Comparison of ENCODE assay signal across 16 cellular contexts in genomic region chr1:27148591-27148990, GRCh38. TPM values are rescaled to one million over a fixed set of nuclear protein-coding genes. Genes with fewer than 3 reads are reported as not detected.
A peak's percentile ranks its signal among the peaks of the same experiment; 100 is the strongest.
DNase-seq lines count a peak whose midpoint lies in the region; ATAC-seq, FAIRE-seq and TF ChIP-seq lines count a peak whose summit lies in the region.
"Had no signal": no experiment of that assay in that cellular context is flagged by ENCODE, and none has a peak within 500 bp of the region (broad histone marks: within the 10 kb centered on the region; RNA-seq: fewer than 3 reads in every experiment).

No MANE protein-coding gene starts in this region.

- H3K9me3 Mint-ChIP-seq in natural killer cell (no peaks in the 10 kb centered on the region), memory B cell (no peaks in the 10 kb centered on the region)
- no peaks in the 10 kb centered on the region for H3K9me3 Mint-ChIP-seq in natural killer cell treated with Interleukin-12 subunit alpha and Interleukin-12 subunit beta and Interleukin-15 and Interleukin-18, amount 100 ng/mL, for 72 hours
- H3K9me3 Mint-ChIP-seq: activated naive CD4-positive, alpha-beta T cell treated with anti-CD3 and anti-CD28 coated beads, Interleukin-2, amount 50 U/mL, for 24 hours; central memory CD8-positive, alpha-beta T cell had no signal

- peak overlapping the region; percentile 61 for H3K4me2 ChIP-seq in OCI-LY1 (ENCODE audit: low read length)
- H3K4me2 ChIP-seq: smooth muscle cell had no signal

- no peaks in the 10 kb centered on the region for H3K27me3 Mint-ChIP-seq in natural killer cell (ENCODE audit: low read depth in 2 of 2)
- no peaks in the 10 kb centered on the region for H3K27me3 Mint-ChIP-seq in natural killer cell treated with Interleukin-12 subunit alpha and Interleukin-12 subunit beta and Interleukin-15 and Interleukin-18, amount 100 ng/mL, for 72 hours
- H3K27me3 Mint-ChIP-seq in memory B cell = no peaks in the 10 kb centered on the region
- H3K27me3 Mint-ChIP-seq: activated naive CD4-positive, alpha-beta T cell treated with anti-CD3 and anti-CD28 coated beads, Interleukin-2, amount 50 U/mL, for 24 hours; central memory CD8-positive, alpha-beta T cell had no signal

- H3K4me3 ChIP-seq in OCI-LY1 (ENCODE audit: low read depth, low read length, poor library complexity, severe bottlenecking) = peak overlapping the region; percentile 29
- H3K4me3 ChIP-seq: smooth muscle cell had no signal

- ATAC-seq in natural killer cell (no peak), memory B cell (ENCODE audit: low read depth) (peak; percentile 35), GM21825 (IDR thresholded peaks at IDR 0.05; ENCODE audit: unreplicated experiment) (no peak)
- ATAC-seq in natural killer cell treated with Interleukin-12 subunit alpha and Interleukin-12 subunit beta and Interleukin-15 and Interleukin-18, amount 100 ng/mL, for 72 hours = no peak
- ATAC-seq: HCT116; stimulated activated naive CD8-positive, alpha-beta T cell treated with anti-CD3 and anti-CD28 coated beads, Interleukin-15, Interleukin-2, amounts not matched to agents 100 U/mL and 50 U/mL, for 24 hours had no signal

- H3K4me3 Mint-ChIP-seq in natural killer cell = no peak overlapping the region
- H3K4me3 Mint-ChIP-seq in natural killer cell treated with Interleukin-12 subunit alpha and Interleukin-12 subunit beta and Interleukin-15 and Interleukin-18, amount 100 ng/mL, for 72 hours = no peak overlapping the region
- no peak overlapping the region for H3K4me3 Mint-ChIP-seq in memory B cell
- H3K4me3 Mint-ChIP-seq: activated naive CD4-positive, alpha-beta T cell treated with anti-CD3 and anti-CD28 coated beads, Interleukin-2, amount 50 U/mL, for 24 hours; central memory CD8-positive, alpha-beta T cell had no signal

- H3K27me3 ChIP-seq in OCI-LY1 (ENCODE audit: insufficient read depth, low read length) = no peaks in the 10 kb centered on the region

- H3K36me3 ChIP-seq in OCI-LY1 (ENCODE audit: insufficient read depth, low read length) = no peaks in the 10 kb centered on the region; the same call in 1 of the 2 replicates

- H3K36me3 Mint-ChIP-seq in natural killer cell = no peaks in the 10 kb centered on the region
- H3K36me3 Mint-ChIP-seq in natural killer cell treated with Interleukin-12 subunit alpha and Interleukin-12 subunit beta and Interleukin-15 and Interleukin-18, amount 100 ng/mL, for 72 hours = no peaks in the 10 kb centered on the region
- peaks cover 4% of the 10 kb centered on the region for H3K36me3 Mint-ChIP-seq in memory B cell

- peak overlapping the region; percentile 96 for H3K27ac ChIP-seq in OCI-LY1 (ENCODE audit: low read depth, low read length, poor library complexity, severe bottlenecking)

- H3K9me3 ChIP-seq in OCI-LY1 (ENCODE audit: low read length) = no peaks in the 10 kb centered on the region

- H3K4me1 Mint-ChIP-seq in natural killer cell = peaks cover 42 to 52% of the 10 kb centered on the region in 2 donors
- peaks cover 34 to 51% of the 10 kb centered on the region in 2 donors for H3K4me1 Mint-ChIP-seq in natural killer cell treated with Interleukin-12 subunit alpha and Interleukin-12 subunit beta and Interleukin-15 and Interleukin-18, amount 100 ng/mL, for 72 hours (ENCODE audit: low read depth in 2 of 2)
- peaks cover 44% of the 10 kb centered on the region for H3K4me1 Mint-ChIP-seq in memory B cell

- no peak for FAIRE-seq in RCC 7860 (lab: Jason Lieb, UNC)

- intact Hi-C loops in natural killer cell (cut with micrococcal nuclease) = no loop called here

- no peaks in the 10 kb centered on the region for H3F3A ChIP-seq in OCI-LY1 (ENCODE audit: insufficient read depth, low read length)

- H3K27ac Mint-ChIP-seq in natural killer cell (peak overlapping the region; percentile 26 to 51), memory B cell (peak overlapping the region; percentile 45)
- H3K27ac Mint-ChIP-seq in natural killer cell treated with Interleukin-12 subunit alpha and Interleukin-12 subunit beta and Interleukin-15 and Interleukin-18, amount 100 ng/mL, for 72 hours = peak overlapping the region in 1 of 2 donors; percentile 61
- H3K27ac Mint-ChIP-seq: activated naive CD4-positive, alpha-beta T cell treated with anti-CD3 and anti-CD28 coated beads, Interleukin-2, amount 50 U/mL, for 24 hours had no signal

- no peak overlapping the region for H2AFZ ChIP-seq in OCI-LY1 (ENCODE audit: low read length)

- H4K20me1 ChIP-seq in OCI-LY1 (ENCODE audit: insufficient read depth, low read length) = no peaks in the 10 kb centered on the region

- peaks cover 24% of the 10 kb centered on the region; the same call in 1 of the 2 replicates for H3K79me2 ChIP-seq in OCI-LY1 (ENCODE audit: insufficient read depth, low read length)

- peak overlapping the region; percentile 38; the same call in 1 of the 2 replicates for H3K9ac ChIP-seq in OCI-LY1 (ENCODE audit: low read length)

- TF ChIP-seq CTCF in natural killer cell (IDR thresholded peaks at IDR 0.05) (no peak), OCI-LY1 (IDR thresholded peaks at IDR 0.05; ENCODE audit: low read length) (no peak)

- H3K4me1 ChIP-seq in OCI-LY1 (ENCODE audit: insufficient read depth, low read length, severe bottlenecking) = peaks cover 80% of the 10 kb centered on the region

- DNase-seq in natural killer cell = no peak
- DNase-seq in natural killer cell treated with Interleukin-12 subunit alpha and Interleukin-12 subunit beta and Interleukin-15 and Interleukin-18, amount 100 ng/mL, for 72 hours (ENCODE audit: low spot score) = no peak
- no peak for DNase-seq in memory B cell (ENCODE audit: low spot score in 2 of 2)
- no peak for DNase-seq in RCC 7860 (ENCODE audit: low spot score)
- no peak for DNase-seq in hypothalamus (lab: John Stamatoyannopoulos, UW)
- no peak for DNase-seq in NCI-H1092 (lab: John Stamatoyannopoulos, UW)
- DNase-seq: activated CD4-positive, CD25-positive, alpha-beta regulatory T cell treated with anti-CD3 and anti-CD28 coated beads, Interleukin-2, amount 50 U/mL, for 72 hours; mesendoderm; NCI-H526; stimulated activated naive CD8-positive, alpha-beta T cell treated with anti-CD3 and anti-CD28 coated beads, Interleukin-15, Interleukin-2, amounts not matched to agents 100 U/mL and 50 U/mL, for 24 hours had no signal

- no peaks in the 10 kb centered on the region for H3K9me2 ChIP-seq in OCI-LY1 (ENCODE audit: low read depth, low read length)

RNA-seq across cellular contexts. Expression of gene SLC9A1, which starts 6.3 kb away (rescaled TPM):
- 10 to 100 TPM; 26.5 to 37.4 (median 29.4) TPM for total RNA-seq in natural killer cell
- 10 to 100 TPM; 25.3 to 31.4 TPM for total RNA-seq in natural killer cell treated with Interleukin-12 subunit alpha and Interleukin-12 subunit beta and Interleukin-15 and Interleukin-18, amount 100 ng/mL, for 72 hours
